In genomic region chr17:36608794-36609497, GRCh38 we compare ENCODE assay signal across 8 cellular contexts. TPM values are rescaled to one million over a fixed set of nuclear protein-coding genes. Genes with fewer than 3 reads are reported as not detected.
A peak's percentile ranks its signal among the peaks of the same experiment; 100 is the strongest.
DNase-seq lines count a peak whose midpoint lies in the region; ATAC-seq, FAIRE-seq and TF ChIP-seq lines count a peak whose summit lies in the region.

No MANE protein-coding gene starts in this region.

- H3K27ac ChIP-seq in right cardiac atrium (ENCODE audit: low read length), result no peak overlapping the region
- no peak overlapping the region for H3K27ac ChIP-seq in small intestine (ENCODE audit: low read depth in 1 of 2, low read length in 1 of 2)

- no peaks in the 10 kb centered on the region for H3K27me3 Mint-ChIP-seq in T-helper 2 cell treated with Interferon-gamma antibody and Interleukin-4, amounts not matched to agents 5 μg/mL and 100 μg/mL, for 36 hours (ENCODE audit: low read depth)

- no peak for FAIRE-seq in small intestine (lab: Jason Lieb, UNC)

- 39% methylated on average over 24 of the region's 24 CpGs for WGBS in right cardiac atrium
- 21 to 41% (median 29%) methylated on average over 24 of the region's 24 CpGs for WGBS in small intestine, 3 donors

- H3K4me1 Mint-ChIP-seq in T-helper 2 cell treated with Interferon-gamma antibody and Interleukin-4, amounts not matched to agents 5 μg/mL and 100 μg/mL, for 36 hours (ENCODE audit: low read depth), result peaks cover 12% of the 10 kb centered on the region

- no peak for DNase-seq in GM10248 (ENCODE audit: extremely low spot score)
- DNase-seq in NCI-H2029 (lab: John Stamatoyannopoulos, UW), result peak; percentile 64
- DNase-seq in activated naive CD4-positive, alpha-beta T cell treated with anti-CD3 and anti-CD28 coated beads, Interleukin-2, amount 50 U/mL, for 72 hours (ENCODE audit: low spot score in 2 of 2), result no peak
- peak; percentile 55 to 73 (median 69) for DNase-seq in right cardiac atrium
- DNase-seq in small intestine, result peak; percentile 73
- DNase-seq in T-helper 2 cell treated with Interferon-gamma antibody and Interleukin-4, amounts not matched to agents 5 μg/mL and 100 μg/mL, for 36 hours (ENCODE audit: low spot score), result no peak
- no peak for DNase-seq in central memory CD4-positive, alpha-beta T cell

- no peak overlapping the region for H3K27ac Mint-ChIP-seq in activated naive CD4-positive, alpha-beta T cell treated with anti-CD3 and anti-CD28 coated beads, Interleukin-2, amount 50 U/mL, for 72 hours
- no peak overlapping the region for H3K27ac Mint-ChIP-seq in T-helper 2 cell treated with Interferon-gamma antibody and Interleukin-4, amounts not matched to agents 5 μg/mL and 100 μg/mL, for 36 hours

- H3K4me3 Mint-ChIP-seq in T-helper 2 cell treated with Interferon-gamma antibody and Interleukin-4, amounts not matched to agents 5 μg/mL and 100 μg/mL, for 36 hours, result no peak overlapping the region

- TF ChIP-seq CTCF in GM10248 (IDR thresholded peaks at IDR 0.05; ENCODE audit: control extremely low read depth, extremely low read depth, low read depth, missing control alignments), result peak; percentile 30

- peak; percentile 20 to 40 for ATAC-seq in activated naive CD4-positive, alpha-beta T cell treated with anti-CD3 and anti-CD28 coated beads, Interleukin-2, amount 50 U/mL, for 72 hours
- ATAC-seq in right cardiac atrium (peak; percentile 56 to 65), HG03097 (IDR thresholded peaks at IDR 0.05; ENCODE audit: low FRiP score, unreplicated experiment) (no peak)

- H3K4me1 ChIP-seq in right cardiac atrium (ENCODE audit: control insufficient read depth, insufficient read depth, low read length) (no peaks in the 10 kb centered on the region), small intestine (ENCODE audit: control insufficient read depth in 2 of 2, insufficient read depth in 1 of 2, low read depth in 1 of 2, low read length in 1 of 2) (no peaks in the 10 kb centered on the region)

- peaks cover 10 to 23% of the 10 kb centered on the region in 2 donors for H3K36me3 Mint-ChIP-seq in activated naive CD4-positive, alpha-beta T cell treated with anti-CD3 and anti-CD28 coated beads, Interleukin-2, amount 50 U/mL, for 72 hours
- peaks cover 7% of the 10 kb centered on the region for H3K36me3 Mint-ChIP-seq in T-helper 2 cell treated with Interferon-gamma antibody and Interleukin-4, amounts not matched to agents 5 μg/mL and 100 μg/mL, for 36 hours (ENCODE audit: low read depth)

- H3K9me3 Mint-ChIP-seq in activated naive CD4-positive, alpha-beta T cell treated with anti-CD3 and anti-CD28 coated beads, Interleukin-2, amount 50 U/mL, for 72 hours, result no peaks in the 10 kb centered on the region
- H3K9me3 Mint-ChIP-seq in T-helper 2 cell treated with Interferon-gamma antibody and Interleukin-4, amounts not matched to agents 5 μg/mL and 100 μg/mL, for 36 hours, result no peaks in the 10 kb centered on the region

- H3K36me3 ChIP-seq in small intestine (ENCODE audit: control insufficient read depth in 2 of 2, insufficient read depth in 2 of 2, low read length in 2 of 2), result no peaks in the 10 kb centered on the region

- no peaks in the 10 kb centered on the region for H3K9me3 ChIP-seq in right cardiac atrium (ENCODE audit: control insufficient read depth, low read length)
- H3K9me3 ChIP-seq in small intestine (ENCODE audit: control insufficient read depth, low read depth), result no peaks in the 10 kb centered on the region

- POLR2A ChIA-PET in GM10248 (lab: Yijun Ruan, JAX), result no interaction called here

- H3K4me3 ChIP-seq in right cardiac atrium (ENCODE audit: low read length) (no peak overlapping the region), small intestine (ENCODE audit: low read depth in 1 of 2, low read length in 2 of 2) (no peak overlapping the region)

- CTCF ChIA-PET in GM10248 (lab: Yijun Ruan, JAX), result no interaction called here

- intact Hi-C loops in right cardiac atrium (cut with DNase I), result no loop called here

- H3K27me3 ChIP-seq in right cardiac atrium (ENCODE audit: control insufficient read depth, insufficient read depth) (no peaks in the 10 kb centered on the region), small intestine (ENCODE audit: control insufficient read depth in 2 of 2, insufficient read depth in 2 of 2, low read length in 2 of 2) (peaks cover 0 to 4% of the 10 kb centered on the region in 2 donors)

RNA-seq across cellular contexts. Expression of gene MRM1, which starts 7.6 kb away (rescaled TPM):
- 10 to 100 TPM in 1 of 2 donors, 1 to 10 TPM in 1; 8.0 to 16.5 TPM for total RNA-seq in activated naive CD4-positive, alpha-beta T cell treated with anti-CD3 and anti-CD28 coated beads, Interleukin-2, amount 50 U/mL, for 72 hours
- total RNA-seq in right cardiac atrium, result 1 to 10 TPM; 4.4 to 7.8 (median 5.0) TPM
- 5.2 TPM for polyA plus RNA-seq in right cardiac atrium
- polyA plus RNA-seq in small intestine, result 10 to 100 TPM; 15.4 to 20.6 (median 16.8) TPM

RNA-seq across cellular contexts. Expression of gene DHRS11, which starts 17.3 kb away (rescaled TPM):
- 1 to 10 TPM; 8.9 to 9.6 TPM for total RNA-seq in activated naive CD4-positive, alpha-beta T cell treated with anti-CD3 and anti-CD28 coated beads, Interleukin-2, amount 50 U/mL, for 72 hours
- total RNA-seq in right cardiac atrium, result 10 to 100 TPM; 14.3 to 24.5 (median 20.3) TPM
- polyA plus RNA-seq in right cardiac atrium (23.7 TPM), small intestine (100 to 1,000 TPM; 195 to 654 (median 639) TPM)

Comparison
In these comparisons a context has a peak if more than half of its experiments do, and no peak if none do; other contexts are left out.
1. DNase-seq: peak in NCI-H2029 (single experiment), right cardiac atrium (3 of 3) and small intestine (single experiment); none in GM10248 (single experiment), activated naive CD4-positive, alpha-beta T cell treated with anti-CD3 and anti-CD28 coated beads, Interleukin-2, amount 50 U/mL, for 72 hours (0 of 2), T-helper 2 cell treated with Interferon-gamma antibody and Interleukin-4, amounts not matched to agents 5 μg/mL and 100 μg/mL, for 36 hours (single experiment) and central memory CD4-positive, alpha-beta T cell (single experiment).